ENCODE assay signal across 17 cellular contexts in the genomic region with DNA sequence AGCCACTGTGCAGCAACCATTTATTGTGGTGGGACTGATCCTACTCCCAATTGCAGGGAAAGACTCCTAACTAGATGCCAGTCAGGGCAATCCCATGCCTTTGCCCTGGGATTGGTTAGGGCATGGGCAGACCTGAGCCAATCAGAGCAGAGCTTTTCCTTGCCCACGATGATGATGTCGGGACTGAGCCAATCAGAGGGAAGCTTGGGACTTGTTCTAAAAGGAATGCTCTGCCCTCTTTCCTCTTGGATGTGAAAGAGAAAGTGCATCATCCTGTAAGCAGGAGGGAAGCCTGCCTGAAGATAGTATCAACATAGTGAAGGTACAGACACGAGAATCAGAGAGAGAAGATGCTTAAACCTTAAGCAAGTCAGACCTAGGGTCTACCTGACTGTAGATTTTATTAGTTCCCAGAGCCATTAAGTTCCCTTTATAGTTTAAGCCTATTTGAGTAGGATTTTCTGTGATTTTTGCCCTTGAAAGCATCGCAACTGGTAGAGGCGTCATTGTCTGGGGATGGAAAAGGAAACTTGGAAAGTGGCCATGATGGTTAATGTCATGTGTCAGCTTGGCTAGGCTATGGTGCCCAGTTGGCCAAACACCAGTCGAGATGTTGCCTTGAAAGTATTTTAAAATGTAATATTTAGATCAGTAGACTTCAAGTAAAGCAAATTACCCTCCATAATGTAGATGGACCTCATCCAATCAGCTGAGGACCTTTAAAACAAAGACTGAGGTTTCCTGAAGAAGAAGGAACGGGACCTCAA. TPM values are rescaled to one million over a fixed set of nuclear protein-coding genes. Genes with fewer than 3 reads are reported as not detected.
DNase-seq lines count a peak whose midpoint lies in the region; ATAC-seq and TF ChIP-seq lines count a peak whose summit lies in the region.
"Had no signal": no experiment of that assay in that cellular context is flagged by ENCODE, and none has a peak within 500 bp of the region (broad histone marks: within the 10 kb centered on the region; RNA-seq: fewer than 3 reads in every experiment).

No MANE protein-coding gene starts in this region.

- H3K4me2 ChIP-seq in mammary epithelial cell (ENCODE audit: insufficient read depth, low read depth, low read length) = peak overlapping the region; percentile 45

- DNase-seq in DMS53 (lab: John Stamatoyannopoulos, UW) (peak; percentile 26), DMS53 treated with DMSO at 0.1 percent for 48 hours (lab: John Stamatoyannopoulos, UW; ENCODE audit: unreplicated experiment) (no peak), mammary epithelial cell (peak; percentile 78), iPS-NIHi7 (ENCODE audit: extremely low spot score) (peak; percentile 18), vagina (ENCODE audit: extremely low spot score in 2 of 2) (peak in 1 of 2 donors; percentile 55), NCI-H1105 (lab: John Stamatoyannopoulos, UW) (no peak), RKO (ENCODE audit: low spot score) (no peak)
- DNase-seq: activated CD4-positive, alpha-beta T cell treated with anti-CD3 and anti-CD28 coated beads, Interleukin-2, amount 50 U/mL, for 48 hours; effector CD4-positive, alpha-beta T cell; H7; immature natural killer cell; NCI-H510A treated with DMSO at 0.1 percent for 48 hours; stimulated activated CD4-positive, alpha-beta T cell treated with anti-CD3 and anti-CD28 coated beads, Interleukin-2, amount 100 ng/mL, for 48 hours had no signal

- no peaks in the 10 kb centered on the region for H3K79me2 ChIP-seq in mammary epithelial cell (ENCODE audit: insufficient read depth, low read length)

- H3K4me3 ChIP-seq in mammary epithelial cell (replicated peaks in 1 of 3; ENCODE audit: insufficient read depth in 1 of 3, low read depth in 2 of 3, low read length in 3 of 3) = no peak overlapping the region
- no peak overlapping the region for H3K4me3 ChIP-seq in vagina
- H3K4me3 ChIP-seq: thoracic aorta had no signal

- ATAC-seq in GM21723 (IDR thresholded peaks at IDR 0.05; ENCODE audit: unreplicated experiment) = no peak
- ATAC-seq: activated naive CD4-positive, alpha-beta T cell treated with anti-CD3 and anti-CD28 coated beads, Interleukin-2, amount 50 U/mL, for 72 hours had no signal

- TF ChIP-seq CTCF in mammary epithelial cell (conservative IDR thresholded peaks at IDR 0.05 in 1 of 2, IDR thresholded peaks at IDR 0.05 in 1 of 2; ENCODE audit: extremely low read depth in 1 of 2, insufficient read depth in 1 of 2, low read depth in 1 of 2, low read length in 2 of 2) = no peak
- no peak for TF ChIP-seq CTCF in vagina (IDR thresholded peaks at IDR 0.05)

- H3K9ac ChIP-seq in mammary epithelial cell (ENCODE audit: insufficient read depth, low read length) = peak overlapping the region; percentile 38

- TF ChIP-seq POLR2A in vagina (IDR thresholded peaks at IDR 0.05) = no peak

- H3K9me3 ChIP-seq in mammary epithelial cell (replicated peaks; ENCODE audit: insufficient read depth, low read length) = no peaks in the 10 kb centered on the region
- no peaks in the 10 kb centered on the region for H3K9me3 ChIP-seq in vagina
- H3K9me3 ChIP-seq: thoracic aorta had no signal

- in situ Hi-C loops in mammary epithelial cell (cut with MboI; ENCODE audit: low sequenced_read_pairs in 2 of 2) = no loop called here

- WGBS in mammary epithelial cell (ENCODE audit: low coverage, missing lambda C conversion rate) = 89% methylated on average over 7 of the region's 7 CpGs

- no peaks in the 10 kb centered on the region for H3K27me3 ChIP-seq in mammary epithelial cell (ENCODE audit: insufficient read depth, low read length)
- no peaks in the 10 kb centered on the region for H3K27me3 ChIP-seq in vagina

- dilution Hi-C loops in mammary epithelial cell (cut with HindIII; ENCODE audit: low sequenced_read_pairs) = loop anchor here (10.0 kb wide), 1 partner anchor 85 kb away; no protein-coding TSS in a partner anchor

- BruUV-seq in mammary epithelial cell (replicated peaks; lab: Mats Ljungman, UMichigan) = no TSS peak

- CTCF ChIA-PET in mammary epithelial cell (lab: Charles Lee; ENCODE audit: low non-redundant PET) = no interaction called here

- H3K27ac ChIP-seq in mammary epithelial cell (ENCODE audit: insufficient read depth, low read depth, low read length) (peak overlapping the region; percentile 64), vagina (peak overlapping the region; percentile 20)
- H3K27ac ChIP-seq: 22Rv1 had no signal

- H4K20me1 ChIP-seq in mammary epithelial cell (ENCODE audit: insufficient read depth, low read length) = no peaks in the 10 kb centered on the region

- intact Hi-C loops in mammary epithelial cell (cut with micrococcal nuclease) (loop anchor here (2.0 kb wide), 1 partner anchor 25 kb away; no protein-coding TSS in a partner anchor), vagina (cut with DNase I) (no loop called here)

- H2AFZ ChIP-seq in mammary epithelial cell (ENCODE audit: low read depth, low read length) = peak overlapping the region; percentile 87

- H3K4me1 ChIP-seq in mammary epithelial cell (ENCODE audit: insufficient read depth, low read length) (peaks cover 22% of the 10 kb centered on the region), vagina (peaks cover 28% of the 10 kb centered on the region)

- H3K36me3 ChIP-seq in mammary epithelial cell (ENCODE audit: insufficient read depth, low read length) = no peaks in the 10 kb centered on the region
- no peaks in the 10 kb centered on the region for H3K36me3 ChIP-seq in vagina
- H3K36me3 ChIP-seq: thoracic aorta had no signal

RNA-seq across cellular contexts. Expression of a gene that starts 19.9 kb away (rescaled TPM):
- total RNA-seq in mammary epithelial cell (100 to 1,000 TPM in 1 of 2 donors, 10 to 100 TPM in 1; 75.3 to 109 TPM), vagina (72.9 TPM)
- 63.4 TPM for polyA plus RNA-seq in mammary epithelial cell
- 33.1 TPM for polyA minus RNA-seq in mammary epithelial cell

Comparison
In these comparisons a context has a peak if more than half of its experiments do, and no peak if none do; other contexts are left out.
1. DNase-seq: peak in DMS53 (single experiment), mammary epithelial cell (single experiment) and iPS-NIHi7 (single experiment); none in DMS53 treated with DMSO at 0.1 percent for 48 hours (single experiment), NCI-H1105 (single experiment) and RKO (single experiment).